ENCODE assay signal across 2 cellular contexts in the genomic region with DNA sequence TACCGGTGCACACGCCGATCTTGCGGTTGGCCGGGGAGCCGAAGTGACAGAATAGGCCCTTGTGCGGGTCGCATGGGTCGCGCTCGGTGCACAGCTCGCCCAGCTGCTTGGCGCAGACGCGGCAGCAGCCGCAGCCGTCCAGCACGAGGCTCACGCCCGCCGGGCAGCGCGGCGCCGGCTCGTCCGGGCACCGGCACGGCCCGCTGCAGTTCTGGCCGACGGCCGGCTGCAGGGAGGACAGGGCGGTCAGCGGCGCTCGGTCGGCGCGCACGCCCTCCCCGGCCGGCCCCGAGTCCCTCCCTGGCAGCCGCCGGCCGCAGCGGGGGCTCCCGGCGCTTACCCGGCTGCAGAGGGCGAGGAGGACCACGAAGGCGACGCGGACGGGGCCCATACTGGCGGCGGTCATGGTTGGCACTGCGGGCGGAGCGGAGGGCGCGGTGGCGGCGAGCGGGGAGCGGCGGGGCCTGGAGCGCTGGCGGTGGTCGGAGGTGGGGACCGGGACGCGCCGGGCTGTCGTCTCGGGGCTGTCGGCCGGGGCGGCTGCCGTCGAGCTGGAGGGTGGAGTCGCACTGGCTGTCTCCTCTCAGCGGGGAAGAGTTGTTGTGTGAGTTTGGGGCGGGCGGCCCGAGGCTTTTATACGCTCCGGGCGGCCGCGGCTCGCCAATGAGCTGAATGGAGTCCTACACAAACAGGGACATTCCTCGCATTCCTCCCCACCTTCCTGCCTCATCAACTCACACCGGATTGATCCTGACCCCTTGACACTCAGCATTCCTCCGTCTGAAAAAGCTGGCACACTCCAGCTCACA.
A peak's percentile ranks its signal among the peaks of the same experiment; 100 is the strongest.
TF ChIP-seq lines count a peak whose summit lies in the region.

A gene with protein sequence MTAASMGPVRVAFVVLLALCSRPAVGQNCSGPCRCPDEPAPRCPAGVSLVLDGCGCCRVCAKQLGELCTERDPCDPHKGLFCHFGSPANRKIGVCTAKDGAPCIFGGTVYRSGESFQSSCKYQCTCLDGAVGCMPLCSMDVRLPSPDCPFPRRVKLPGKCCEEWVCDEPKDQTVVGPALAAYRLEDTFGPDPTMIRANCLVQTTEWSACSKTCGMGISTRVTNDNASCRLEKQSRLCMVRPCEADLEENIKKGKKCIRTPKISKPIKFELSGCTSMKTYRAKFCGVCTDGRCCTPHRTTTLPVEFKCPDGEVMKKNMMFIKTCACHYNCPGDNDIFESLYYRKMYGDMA (minus strand): TSS at position 606 of the 809 bp plus-strand sequence. CDS start 200 bp downstream, at position 406.

TF ChIP-seq in GM23338, 12 proteins besides CTCF, POLR2A, EP300 and RAD21:
- TF ChIP-seq POLR2AphosphoS5 (IDR thresholded peaks at IDR 0.05; ENCODE audit: low read depth), result peak; percentile 98
- TF ChIP-seq CREB1 (CRISPR knock-in tag; IDR thresholded peaks at IDR 0.05; ENCODE audit: low read depth), result peak; percentile 46
- TF ChIP-seq EZH2 (IDR thresholded peaks at IDR 0.05; ENCODE audit: low read depth, unreplicated experiment), result no peak
- peak; percentile 53; the same call in 1 of the 2 replicates for TF ChIP-seq NANOG (IDR thresholded peaks at IDR 0.05; ENCODE audit: borderline replicate concordance)
- TF ChIP-seq, protein P1, sequence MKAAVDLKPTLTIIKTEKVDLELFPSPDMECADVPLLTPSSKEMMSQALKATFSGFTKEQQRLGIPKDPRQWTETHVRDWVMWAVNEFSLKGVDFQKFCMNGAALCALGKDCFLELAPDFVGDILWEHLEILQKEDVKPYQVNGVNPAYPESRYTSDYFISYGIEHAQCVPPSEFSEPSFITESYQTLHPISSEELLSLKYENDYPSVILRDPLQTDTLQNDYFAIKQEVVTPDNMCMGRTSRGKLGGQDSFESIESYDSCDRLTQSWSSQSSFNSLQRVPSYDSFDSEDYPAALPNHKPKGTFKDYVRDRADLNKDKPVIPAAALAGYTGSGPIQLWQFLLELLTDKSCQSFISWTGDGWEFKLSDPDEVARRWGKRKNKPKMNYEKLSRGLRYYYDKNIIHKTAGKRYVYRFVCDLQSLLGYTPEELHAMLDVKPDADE (IDR thresholded peaks at IDR 0.05), result peak; percentile 62

TF ChIP-seq in endothelial cell of umbilical vein, 7 proteins besides CTCF, POLR2A, EP300 and RAD21:
- TF ChIP-seq JUN (IDR thresholded peaks at IDR 0.05; ENCODE audit: borderline replicate concordance, insufficient read depth, insufficient read length, low read depth) (peak; percentile 38), MYC (IDR thresholded peaks at IDR 0.05; ENCODE audit: low read depth, low read length) (no peak), FOS (IDR thresholded peaks at IDR 0.05; ENCODE audit: borderline replicate concordance, insufficient read depth, low read length) (peak; percentile 77), POLR2AphosphoS5 (IDR thresholded peaks at IDR 0.05; ENCODE audit: insufficient read depth, low read depth, low read length) (peak; percentile 100), GATA2 (IDR thresholded peaks at IDR 0.05; ENCODE audit: insufficient read depth, insufficient read length, low read depth, low read length) (peak; percentile 81), EZH2 (IDR thresholded peaks at IDR 0.05; ENCODE audit: borderline replicate concordance, low read depth, low read length, severe bottlenecking) (no peak)
- TF ChIP-seq, protein P2, sequence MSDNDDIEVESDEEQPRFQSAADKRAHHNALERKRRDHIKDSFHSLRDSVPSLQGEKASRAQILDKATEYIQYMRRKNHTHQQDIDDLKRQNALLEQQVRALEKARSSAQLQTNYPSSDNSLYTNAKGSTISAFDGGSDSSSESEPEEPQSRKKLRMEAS (IDR thresholded peaks at IDR 0.05; ENCODE audit: insufficient read depth, insufficient read length), result no peak
